1 cellular context compared by ENCODE assay signal in genomic region chr9:135116371-135116770, GRCh38.
TF ChIP-seq lines count a peak whose summit lies in the region.

No MANE protein-coding gene starts in this region.

TF ChIP-seq in H1, 55 proteins besides CTCF, POLR2A, EP300 and RAD21:
- TF ChIP-seq JUND (IDR thresholded peaks at IDR 0.05; ENCODE audit: low read length) (no peak), KDM5A (IDR thresholded peaks at IDR 0.05; ENCODE audit: low read length) (no peak), BCL11A (IDR thresholded peaks at IDR 0.05; ENCODE audit: low read depth in 2 of 2, low read length in 2 of 2) (no peak)
